In the genomic region with DNA sequence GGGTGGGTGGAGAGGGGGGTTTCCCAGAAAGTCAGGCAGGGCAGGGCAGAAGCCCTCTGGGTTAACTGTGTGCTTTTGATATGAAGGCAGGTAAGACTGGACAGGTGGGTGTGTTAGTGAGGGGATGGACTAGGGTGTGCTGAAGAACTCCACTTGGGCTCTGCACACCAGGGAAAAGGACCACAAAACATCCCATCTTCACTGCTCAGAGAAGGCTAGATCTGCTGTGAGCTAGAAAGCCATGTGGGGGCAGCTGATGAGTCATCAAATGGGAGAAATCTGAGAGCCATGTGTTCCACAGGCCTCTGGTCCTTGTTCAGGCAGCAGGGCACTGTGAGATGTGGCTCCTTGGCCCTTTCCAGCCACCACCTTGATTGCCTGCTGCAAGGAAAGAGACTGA, we compare ENCODE assay signal across 10 cellular contexts. TPM values are rescaled to one million over a fixed set of nuclear protein-coding genes. Genes with fewer than 3 reads are reported as not detected.
"Had no signal": no experiment of that assay in that cellular context is flagged by ENCODE, and none has a peak within 500 bp of the region (broad histone marks: within the 10 kb centered on the region; RNA-seq: fewer than 3 reads in every experiment).

No MANE protein-coding gene starts in this region.

RNA-seq across cellular contexts. Expression of a gene that starts 51.8 kb away (rescaled TPM):
- total RNA-seq: natural killer cell; natural killer cell treated with Interleukin-12 subunit alpha and Interleukin-12 subunit beta and Interleukin-15 and Interleukin-18, amount 100 ng/mL, for 72 hours; occipital lobe; osteocyte; pulmonary artery endothelial cell; renal cortical epithelial cell; sciatic nerve; sigmoid colon; smooth muscle cell had no signal
- polyA plus RNA-seq: neural cell had no signal
